15 cellular contexts compared by ENCODE assay signal in genomic region chr14:79639638-79640037, GRCh38.
DNase-seq lines count a peak whose midpoint lies in the region; ATAC-seq, FAIRE-seq and TF ChIP-seq lines count a peak whose summit lies in the region.
"Had no signal": no experiment of that assay in that cellular context is flagged by ENCODE, and none has a peak within 500 bp of the region (broad histone marks: within the 10 kb centered on the region; RNA-seq: fewer than 3 reads in every experiment).

No MANE protein-coding gene starts in this region.

- no peak overlapping the region for H3K4me3 ChIP-seq in psoas muscle
- no peak overlapping the region for H3K4me3 ChIP-seq in PC-3 (ENCODE audit: low read length)
- no peak overlapping the region for H3K4me3 ChIP-seq in small intestine (ENCODE audit: low read depth in 1 of 2, low read length in 2 of 2)
- H3K4me3 ChIP-seq: GM23248 had no signal

- WGBS in psoas muscle, 3 donors, result 19 to 26% (median 21%) methylated on average over 3 of the region's 3 CpGs
- 19 to 61% (median 34%) methylated on average over 3 of the region's 3 CpGs for WGBS in small intestine, 3 donors

- H3K27ac ChIP-seq in psoas muscle (peak overlapping the region; percentile 71), PC-3 (ENCODE audit: low read length) (no peak overlapping the region), small intestine (ENCODE audit: low read depth in 1 of 2, low read length in 1 of 2) (no peak overlapping the region)
- H3K27ac ChIP-seq: 22Rv1, GM23248 had no signal

- H3K27me3 ChIP-seq in psoas muscle (ENCODE audit: insufficient read depth in 3 of 3, low read length in 2 of 3) (no peaks in the 10 kb centered on the region), PC-3 (ENCODE audit: low read length) (no peaks in the 10 kb centered on the region), small intestine (ENCODE audit: control insufficient read depth in 2 of 2, insufficient read depth in 2 of 2, low read length in 2 of 2) (no peaks in the 10 kb centered on the region)

- peak; percentile 40 for DNase-seq in DMS79 treated with DMSO at 0.1 percent for 48 hours (lab: John Stamatoyannopoulos, UW)
- DNase-seq in DMS79 (lab: John Stamatoyannopoulos, UW), result no peak
- peak; percentile 66 for DNase-seq in left kidney (ENCODE audit: low read depth, low spot score)
- DNase-seq in psoas muscle, result no peak
- DNase-seq in PC-3, result no peak
- DNase-seq in small intestine, result no peak
- no peak for DNase-seq in NCI-H187 (lab: John Stamatoyannopoulos, UW)
- DNase-seq: DMS153, GF-D8, GM23248, H7, IMR-90, KBM-7 had no signal

- BruUV-seq in PC-3 (replicated peaks; lab: Mats Ljungman, UMichigan), result no TSS peak

- ATAC-seq in psoas muscle, result peak in 3 of 4 donors; percentile 71 to 78 (median 75)
- ATAC-seq in PC-3, result no peak
- no peak for ATAC-seq in GM21381 (IDR thresholded peaks at IDR 0.05; ENCODE audit: unreplicated experiment)

- H3K36me3 ChIP-seq in psoas muscle (ENCODE audit: insufficient read depth in 1 of 2, low read depth in 1 of 2) (no peaks in the 10 kb centered on the region), PC-3 (ENCODE audit: low read depth, low read length) (no peaks in the 10 kb centered on the region), small intestine (ENCODE audit: control insufficient read depth in 2 of 2, insufficient read depth in 2 of 2, low read length in 2 of 2) (no peaks in the 10 kb centered on the region)

- POLR2A ChIA-PET in PC-3 (lab: Charles Lee; ENCODE audit: unreplicated experiment), result no interaction called here

- no peaks in the 10 kb centered on the region for H4K20me1 ChIP-seq in PC-3 (ENCODE audit: low read length)

- H3F3A ChIP-seq in PC-3 (ENCODE audit: low read length, unreplicated experiment), result no peaks in the 10 kb centered on the region

- FAIRE-seq in small intestine (lab: Jason Lieb, UNC), result no peak

- no peak overlapping the region for H3K4me2 ChIP-seq in PC-3 (ENCODE audit: low read length)

- H3K4me1 ChIP-seq in psoas muscle (no peaks in the 10 kb centered on the region), PC-3 (ENCODE audit: insufficient read depth, low read length) (no peaks in the 10 kb centered on the region), small intestine (ENCODE audit: control insufficient read depth in 2 of 2, insufficient read depth in 1 of 2, low read depth in 1 of 2, low read length in 1 of 2) (no peaks in the 10 kb centered on the region)

- no peaks in the 10 kb centered on the region for H3K79me2 ChIP-seq in PC-3 (ENCODE audit: low read length)

- H3K9ac ChIP-seq in PC-3 (ENCODE audit: low read length), result no peak overlapping the region
- H3K9ac ChIP-seq: GM23248 had no signal

- TF ChIP-seq CTCF in psoas muscle (IDR thresholded peaks at IDR 0.05) (no peak), PC-3 (conservative IDR thresholded peaks at IDR 0.05; ENCODE audit: low read depth, low read length) (no peak)

- intact Hi-C loops in psoas muscle (cut with DNase I) (no loop called here), PC-3 (cut with micrococcal nuclease) (no loop called here)

- H3K9me3 ChIP-seq in psoas muscle (no peaks in the 10 kb centered on the region), PC-3 (ENCODE audit: low read length) (peaks cover 2% of the 10 kb centered on the region; the same call in 1 of the 2 replicates), small intestine (ENCODE audit: control insufficient read depth, low read depth) (no peaks in the 10 kb centered on the region)

- no peaks in the 10 kb centered on the region for H3K9me2 ChIP-seq in PC-3 (replicated peaks; ENCODE audit: low read length)

- CTCF ChIA-PET in PC-3 (lab: Charles Lee), result no interaction called here

- H2AFZ ChIP-seq in PC-3 (ENCODE audit: low read length), result no peak overlapping the region
- H2AFZ ChIP-seq: GM23248 had no signal

Comparison
In these comparisons a context has a peak if more than half of its experiments do, and no peak if none do; other contexts are left out.
1. DNase-seq: peak in DMS79 treated with DMSO at 0.1 percent for 48 hours (single experiment) and left kidney (single experiment); none in DMS79 (single experiment), psoas muscle (0 of 2), PC-3 (single experiment), small intestine (single experiment) and NCI-H187 (0 of 2).
2. ATAC-seq: peak in psoas muscle (3 of 4); none in PC-3 (single experiment) and GM21381 (single experiment).